In genomic region chr6:144364727-144365126, GRCh38 we compare ENCODE assay signal across 14 cellular contexts.
DNase-seq lines count a peak whose midpoint lies in the region; ATAC-seq and TF ChIP-seq lines count a peak whose summit lies in the region.
"Had no signal": no experiment of that assay in that cellular context is flagged by ENCODE, and none has a peak within 500 bp of the region (broad histone marks: within the 10 kb centered on the region; RNA-seq: fewer than 3 reads in every experiment).

No MANE protein-coding gene starts in this region.

- peaks cover 69% of the 10 kb centered on the region for H3K4me1 Mint-ChIP-seq in dendritic cell treated with granulocyte-macrophage colony-stimulating factor and Interleukin-4, amounts not matched to agents 40 ng/mL and 50 ng/mL, for 4 days (ENCODE audit: low read depth)

- no peaks in the 10 kb centered on the region for H3K9me3 Mint-ChIP-seq in dendritic cell treated with granulocyte-macrophage colony-stimulating factor and Interleukin-4, amounts not matched to agents 40 ng/mL and 50 ng/mL, for 4 days

- no peaks in the 10 kb centered on the region for H3K27me3 Mint-ChIP-seq in dendritic cell treated with granulocyte-macrophage colony-stimulating factor and Interleukin-4, amounts not matched to agents 40 ng/mL and 50 ng/mL, for 4 days

- ATAC-seq in HG02798 (IDR thresholded peaks at IDR 0.05; ENCODE audit: poor library complexity, unreplicated experiment), result peak; percentile 23
- ATAC-seq: psoas muscle had no signal

- H3K4me3 ChIP-seq in neutrophil (ENCODE audit: low read depth in 1 of 2, low read length in 1 of 2), result no peak overlapping the region
- no peak overlapping the region for H3K4me3 ChIP-seq in ovary
- H3K4me3 ChIP-seq: psoas muscle had no signal

- H3K4me1 ChIP-seq in neutrophil (ENCODE audit: control insufficient read depth in 1 of 2, insufficient read depth in 1 of 2, low read depth in 1 of 2, low read length in 1 of 2) (peaks cover 13 to 18% of the 10 kb centered on the region in 2 experiments), ovary (ENCODE audit: insufficient read depth) (peaks cover 5% of the 10 kb centered on the region)

- H3K9me3 ChIP-seq in neutrophil (no peaks in the 10 kb centered on the region), ovary (no peaks in the 10 kb centered on the region)
- H3K9me3 ChIP-seq: psoas muscle had no signal

- H3K27ac ChIP-seq in neutrophil (peak overlapping the region; percentile 72), ovary (no peak overlapping the region)
- H3K27ac ChIP-seq: psoas muscle had no signal

- no peak for TF ChIP-seq EP300 in ovary (IDR thresholded peaks at IDR 0.05)

- no peak for TF ChIP-seq POLR2A in ovary (IDR thresholded peaks at IDR 0.05)

- H3K27ac Mint-ChIP-seq in dendritic cell treated with granulocyte-macrophage colony-stimulating factor and Interleukin-4, amounts not matched to agents 40 ng/mL and 50 ng/mL, for 4 days, result peak overlapping the region; percentile 85

- H3K27me3 ChIP-seq in neutrophil (no peaks in the 10 kb centered on the region), ovary (no peaks in the 10 kb centered on the region)

- TF ChIP-seq CTCF in neutrophil (IDR thresholded peaks at IDR 0.05), result no peak
- no peak for TF ChIP-seq CTCF in ovary (IDR thresholded peaks at IDR 0.05)

- DNase-seq in CD1c-positive myeloid dendritic cell (ENCODE audit: extremely low spot score), result peak; percentile 52
- DNase-seq in G401 (ENCODE audit: low spot score), result no peak
- no peak for DNase-seq in ovary
- no peak for DNase-seq in hepatic stellate cell (ENCODE audit: low spot score)
- no peak for DNase-seq in AG08396 (ENCODE audit: low spot score)
- DNase-seq: effector CD4-positive, alpha-beta T cell; Kasumi-1; left ventricle myocardium superior; NCI-H2171 treated with DMSO at 0.1 percent for 48 hours; psoas muscle; substantia nigra had no signal

- 91 to 94% (median 93%) methylated on average over 3 of the region's 3 CpGs for WGBS in ovary, 3 donors

- H3K36me3 Mint-ChIP-seq in dendritic cell treated with granulocyte-macrophage colony-stimulating factor and Interleukin-4, amounts not matched to agents 40 ng/mL and 50 ng/mL, for 4 days (ENCODE audit: low read depth), result peaks cover 3% of the 10 kb centered on the region

- in situ Hi-C loops in G401 (cut with HindIII; ENCODE audit: low sequenced_read_pairs), result no loop called here

- intact Hi-C loops in dendritic cell treated with granulocyte-macrophage colony-stimulating factor and Interleukin-4, amounts not matched to agents 40 ng/mL and 50 ng/mL, for 4 days (cut with micrococcal nuclease), result no loop called here
- intact Hi-C loops in ovary (cut with DNase I), result no loop called here

- H3K36me3 ChIP-seq in neutrophil (no peaks in the 10 kb centered on the region), ovary (no peaks in the 10 kb centered on the region)

- H3K4me3 Mint-ChIP-seq in dendritic cell treated with granulocyte-macrophage colony-stimulating factor and Interleukin-4, amounts not matched to agents 40 ng/mL and 50 ng/mL, for 4 days, result peak overlapping the region; percentile 70
